Comparison of ENCODE assay signal across 1 cellular context in the genomic region with DNA sequence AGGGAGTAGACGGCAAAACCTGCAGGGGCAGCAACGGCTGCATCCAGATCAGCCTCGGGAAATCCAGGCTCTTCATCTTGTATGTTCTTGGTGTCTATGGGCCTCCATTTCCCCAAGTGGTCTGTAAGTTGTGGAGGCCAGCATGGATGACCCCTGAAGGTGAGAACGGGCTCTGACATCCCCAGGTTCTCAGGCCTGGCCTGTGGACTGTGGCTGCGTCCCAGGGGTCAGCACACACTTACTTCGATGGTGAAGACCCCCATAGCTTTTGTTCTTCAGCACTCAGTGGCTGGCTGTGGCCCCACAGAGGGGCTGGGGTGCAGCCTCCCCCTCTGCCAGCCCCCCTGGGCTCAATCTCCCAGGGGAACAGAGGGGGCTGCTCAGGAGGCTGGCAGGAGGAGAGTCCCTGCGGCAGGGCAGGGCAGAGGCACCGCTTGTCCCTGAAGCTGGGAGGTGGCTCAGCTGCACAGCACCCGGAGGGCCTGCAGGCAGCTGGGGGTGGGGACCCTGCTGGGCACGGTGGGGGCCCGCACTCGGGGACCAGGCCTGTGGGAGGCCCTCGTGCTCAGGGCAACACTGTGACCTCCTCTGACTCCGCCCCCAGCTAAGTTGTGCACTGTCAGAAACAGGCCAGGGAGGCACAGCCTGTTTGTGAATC.
TF ChIP-seq lines count a peak whose summit lies in the region.

No MANE protein-coding gene starts in this region.

TF ChIP-seq in HepG2, 621 proteins besides CTCF, POLR2A, EP300 and RAD21 (continued from another document and continues in another):
- TF ChIP-seq, protein P1, sequence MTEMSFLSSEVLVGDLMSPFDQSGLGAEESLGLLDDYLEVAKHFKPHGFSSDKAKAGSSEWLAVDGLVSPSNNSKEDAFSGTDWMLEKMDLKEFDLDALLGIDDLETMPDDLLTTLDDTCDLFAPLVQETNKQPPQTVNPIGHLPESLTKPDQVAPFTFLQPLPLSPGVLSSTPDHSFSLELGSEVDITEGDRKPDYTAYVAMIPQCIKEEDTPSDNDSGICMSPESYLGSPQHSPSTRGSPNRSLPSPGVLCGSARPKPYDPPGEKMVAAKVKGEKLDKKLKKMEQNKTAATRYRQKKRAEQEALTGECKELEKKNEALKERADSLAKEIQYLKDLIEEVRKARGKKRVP (CRISPR knock-in tag; IDR thresholded peaks at IDR 0.05) = no peak
- 0 out of 2 replicates have a peak, but pooled peaks have one; percentile 30 for TF ChIP-seq ZNF564 (CRISPR knock-in tag; IDR thresholded peaks at IDR 0.05)
- no peak for TF ChIP-seq KDM5A (IDR thresholded peaks at IDR 0.05; ENCODE audit: borderline replicate concordance, low read length)
- TF ChIP-seq ZNF143 (CRISPR knock-in tag; IDR thresholded peaks at IDR 0.05) = no peak
- TF ChIP-seq BRD4 (CRISPR knock-in tag; IDR thresholded peaks at IDR 0.05) = no peak
- TF ChIP-seq ZNF768 (CRISPR knock-in tag; IDR thresholded peaks at IDR 0.05) = peak; percentile 60; the same call in 1 of the 2 replicates
- no peak for TF ChIP-seq AKAP8 (CRISPR knock-in tag; IDR thresholded peaks at IDR 0.05)
- no peak for TF ChIP-seq NBN (conservative IDR thresholded peaks at IDR 0.05)
- TF ChIP-seq SMARCC2 (IDR thresholded peaks at IDR 0.05) = no peak
- TF ChIP-seq ZNF230 (CRISPR knock-in tag; IDR thresholded peaks at IDR 0.05) = no peak
- TF ChIP-seq, protein P2, sequence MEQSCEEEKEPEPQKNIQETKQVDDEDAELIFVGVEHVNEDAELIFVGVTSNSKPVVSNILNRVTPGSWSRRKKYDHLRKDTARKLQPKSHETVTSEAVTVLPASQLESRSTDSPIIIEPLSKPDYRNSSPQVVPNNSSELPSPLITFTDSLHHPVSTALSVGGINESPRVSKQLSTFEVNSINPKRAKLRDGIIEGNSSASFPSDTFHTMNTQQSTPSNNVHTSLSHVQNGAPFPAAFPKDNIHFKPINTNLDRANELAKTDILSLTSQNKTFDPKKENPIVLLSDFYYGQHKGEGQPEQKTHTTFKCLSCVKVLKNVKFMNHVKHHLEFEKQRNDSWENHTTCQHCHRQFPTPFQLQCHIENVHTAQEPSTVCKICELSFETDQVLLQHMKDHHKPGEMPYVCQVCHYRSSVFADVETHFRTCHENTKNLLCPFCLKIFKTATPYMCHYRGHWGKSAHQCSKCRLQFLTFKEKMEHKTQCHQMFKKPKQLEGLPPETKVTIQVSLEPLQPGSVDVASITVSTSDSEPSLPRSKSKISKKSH (CRISPR knock-in tag; IDR thresholded peaks at IDR 0.05; ENCODE audit: borderline replicate concordance) = no peak
- TF ChIP-seq HOXA9 (CRISPR knock-in tag; IDR thresholded peaks at IDR 0.05; ENCODE audit: borderline replicate concordance) = no peak
- no peak for TF ChIP-seq NFE2L2 (IDR thresholded peaks at IDR 0.05; ENCODE audit: low read length)
- TF ChIP-seq RORA (CRISPR knock-in tag; IDR thresholded peaks at IDR 0.05) = no peak
- no peak for TF ChIP-seq SMC3 (IDR thresholded peaks at IDR 0.05; ENCODE audit: low read length)
- TF ChIP-seq TMF1 (CRISPR knock-in tag; IDR thresholded peaks at IDR 0.05; ENCODE audit: low read depth) = no peak
- no peak for TF ChIP-seq HCFC1 (IDR thresholded peaks at IDR 0.05; ENCODE audit: low read depth, low read length)
- TF ChIP-seq NFRKB (IDR thresholded peaks at IDR 0.05) = no peak
- TF ChIP-seq MBD4 (IDR thresholded peaks at IDR 0.05; ENCODE audit: borderline replicate concordance, low read length) = no peak
- TF ChIP-seq ZNF513 (CRISPR knock-in tag; conservative IDR thresholded peaks at IDR 0.05) = no peak
- TF ChIP-seq ZNF543 (CRISPR knock-in tag; IDR thresholded peaks at IDR 0.05) = peak; percentile 92
- no peak for TF ChIP-seq ZNF790 (CRISPR knock-in tag; IDR thresholded peaks at IDR 0.05; ENCODE audit: borderline replicate concordance)
- TF ChIP-seq XRCC5 (optimal IDR thresholded peaks at IDR 0.05; ENCODE audit: low read length) = no peak
- TF ChIP-seq, protein P3, sequence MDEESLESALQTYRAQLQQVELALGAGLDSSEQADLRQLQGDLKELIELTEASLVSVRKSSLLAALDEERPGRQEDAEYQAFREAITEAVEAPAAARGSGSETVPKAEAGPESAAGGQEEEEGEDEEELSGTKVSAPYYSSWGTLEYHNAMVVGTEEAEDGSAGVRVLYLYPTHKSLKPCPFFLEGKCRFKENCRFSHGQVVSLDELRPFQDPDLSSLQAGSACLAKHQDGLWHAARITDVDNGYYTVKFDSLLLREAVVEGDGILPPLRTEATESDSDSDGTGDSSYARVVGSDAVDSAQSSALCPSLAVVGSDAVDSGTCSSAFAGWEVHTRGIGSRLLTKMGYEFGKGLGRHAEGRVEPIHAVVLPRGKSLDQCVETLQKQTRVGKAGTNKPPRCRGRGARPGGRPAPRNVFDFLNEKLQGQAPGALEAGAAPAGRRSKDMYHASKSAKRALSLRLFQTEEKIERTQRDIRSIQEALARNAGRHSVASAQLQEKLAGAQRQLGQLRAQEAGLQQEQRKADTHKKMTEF (CRISPR knock-in tag; IDR thresholded peaks at IDR 0.05) = no peak
- no peak for TF ChIP-seq POGK (CRISPR knock-in tag; conservative IDR thresholded peaks at IDR 0.05)
- no peak for TF ChIP-seq THAP11 (CRISPR knock-in tag; IDR thresholded peaks at IDR 0.05)
- TF ChIP-seq, protein P4, sequence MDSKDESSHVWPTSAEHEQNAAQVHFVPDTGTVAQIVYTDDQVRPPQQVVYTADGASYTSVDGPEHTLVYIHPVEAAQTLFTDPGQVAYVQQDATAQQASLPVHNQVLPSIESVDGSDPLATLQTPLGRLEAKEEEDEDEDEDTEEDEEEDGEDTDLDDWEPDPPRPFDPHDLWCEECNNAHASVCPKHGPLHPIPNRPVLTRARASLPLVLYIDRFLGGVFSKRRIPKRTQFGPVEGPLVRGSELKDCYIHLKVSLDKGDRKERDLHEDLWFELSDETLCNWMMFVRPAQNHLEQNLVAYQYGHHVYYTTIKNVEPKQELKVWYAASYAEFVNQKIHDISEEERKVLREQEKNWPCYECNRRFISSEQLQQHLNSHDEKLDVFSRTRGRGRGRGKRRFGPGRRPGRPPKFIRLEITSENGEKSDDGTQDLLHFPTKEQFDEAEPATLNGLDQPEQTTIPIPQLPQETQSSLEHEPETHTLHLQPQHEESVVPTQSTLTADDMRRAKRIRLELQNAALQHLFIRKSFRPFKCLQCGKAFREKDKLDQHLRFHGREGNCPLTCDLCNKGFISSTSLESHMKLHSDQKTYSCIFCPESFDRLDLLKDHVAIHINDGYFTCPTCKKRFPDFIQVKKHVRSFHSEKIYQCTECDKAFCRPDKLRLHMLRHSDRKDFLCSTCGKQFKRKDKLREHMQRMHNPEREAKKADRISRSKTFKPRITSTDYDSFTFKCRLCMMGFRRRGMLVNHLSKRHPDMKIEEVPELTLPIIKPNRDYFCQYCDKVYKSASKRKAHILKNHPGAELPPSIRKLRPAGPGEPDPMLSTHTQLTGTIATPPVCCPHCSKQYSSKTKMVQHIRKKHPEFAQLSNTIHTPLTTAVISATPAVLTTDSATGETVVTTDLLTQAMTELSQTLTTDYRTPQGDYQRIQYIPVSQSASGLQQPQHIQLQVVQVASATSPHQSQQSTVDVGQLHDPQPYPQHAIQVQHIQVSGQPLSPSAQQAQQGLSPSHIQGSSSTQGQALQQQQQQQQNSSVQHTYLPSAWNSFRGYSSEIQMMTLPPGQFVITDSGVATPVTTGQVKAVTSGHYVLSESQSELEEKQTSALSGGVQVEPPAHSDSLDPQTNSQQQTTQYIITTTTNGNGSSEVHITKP (CRISPR knock-in tag; IDR thresholded peaks at IDR 0.05; ENCODE audit: low read depth) = no peak
- no peak for TF ChIP-seq NCOA2 (CRISPR knock-in tag; IDR thresholded peaks at IDR 0.05)
- TF ChIP-seq, protein P5, sequence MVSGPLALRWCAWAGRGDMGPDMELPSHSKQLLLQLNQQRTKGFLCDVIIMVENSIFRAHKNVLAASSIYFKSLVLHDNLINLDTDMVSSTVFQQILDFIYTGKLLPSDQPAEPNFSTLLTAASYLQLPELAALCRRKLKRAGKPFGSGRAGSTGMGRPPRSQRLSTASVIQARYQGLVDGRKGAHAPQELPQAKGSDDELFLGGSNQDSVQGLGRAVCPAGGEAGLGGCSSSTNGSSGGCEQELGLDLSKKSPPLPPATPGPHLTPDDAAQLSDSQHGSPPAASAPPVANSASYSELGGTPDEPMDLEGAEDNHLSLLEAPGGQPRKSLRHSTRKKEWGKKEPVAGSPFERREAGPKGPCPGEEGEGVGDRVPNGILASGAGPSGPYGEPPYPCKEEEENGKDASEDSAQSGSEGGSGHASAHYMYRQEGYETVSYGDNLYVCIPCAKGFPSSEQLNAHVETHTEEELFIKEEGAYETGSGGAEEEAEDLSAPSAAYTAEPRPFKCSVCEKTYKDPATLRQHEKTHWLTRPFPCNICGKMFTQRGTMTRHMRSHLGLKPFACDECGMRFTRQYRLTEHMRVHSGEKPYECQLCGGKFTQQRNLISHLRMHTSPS (CRISPR knock-in tag; IDR thresholded peaks at IDR 0.05; ENCODE audit: low read depth) = no peak
- TF ChIP-seq, protein P6, sequence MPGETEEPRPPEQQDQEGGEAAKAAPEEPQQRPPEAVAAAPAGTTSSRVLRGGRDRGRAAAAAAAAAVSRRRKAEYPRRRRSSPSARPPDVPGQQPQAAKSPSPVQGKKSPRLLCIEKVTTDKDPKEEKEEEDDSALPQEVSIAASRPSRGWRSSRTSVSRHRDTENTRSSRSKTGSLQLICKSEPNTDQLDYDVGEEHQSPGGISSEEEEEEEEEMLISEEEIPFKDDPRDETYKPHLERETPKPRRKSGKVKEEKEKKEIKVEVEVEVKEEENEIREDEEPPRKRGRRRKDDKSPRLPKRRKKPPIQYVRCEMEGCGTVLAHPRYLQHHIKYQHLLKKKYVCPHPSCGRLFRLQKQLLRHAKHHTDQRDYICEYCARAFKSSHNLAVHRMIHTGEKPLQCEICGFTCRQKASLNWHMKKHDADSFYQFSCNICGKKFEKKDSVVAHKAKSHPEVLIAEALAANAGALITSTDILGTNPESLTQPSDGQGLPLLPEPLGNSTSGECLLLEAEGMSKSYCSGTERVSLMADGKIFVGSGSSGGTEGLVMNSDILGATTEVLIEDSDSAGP (CRISPR knock-in tag; IDR thresholded peaks at IDR 0.05; ENCODE audit: borderline replicate concordance) = peak; percentile 35; the same call in 1 of the 2 replicates
- no peak for TF ChIP-seq ZNF616 (CRISPR knock-in tag; IDR thresholded peaks at IDR 0.05; ENCODE audit: low read depth)
- 0 out of 2 replicates have a peak, but pooled peaks have one; percentile 27 for TF ChIP-seq ZNF333 (CRISPR knock-in tag; IDR thresholded peaks at IDR 0.05; ENCODE audit: borderline replicate concordance)
- TF ChIP-seq ATF1 (CRISPR knock-in tag; IDR thresholded peaks at IDR 0.05) = no peak
- no peak for TF ChIP-seq SRF (IDR thresholded peaks at IDR 0.05; ENCODE audit: low read depth, low read length)
- TF ChIP-seq NR2F2 (IDR thresholded peaks at IDR 0.05; ENCODE audit: borderline replicate concordance, low read depth) = no peak
- no peak for TF ChIP-seq HOXA5 (CRISPR knock-in tag; IDR thresholded peaks at IDR 0.05)
- TF ChIP-seq, protein P7, sequence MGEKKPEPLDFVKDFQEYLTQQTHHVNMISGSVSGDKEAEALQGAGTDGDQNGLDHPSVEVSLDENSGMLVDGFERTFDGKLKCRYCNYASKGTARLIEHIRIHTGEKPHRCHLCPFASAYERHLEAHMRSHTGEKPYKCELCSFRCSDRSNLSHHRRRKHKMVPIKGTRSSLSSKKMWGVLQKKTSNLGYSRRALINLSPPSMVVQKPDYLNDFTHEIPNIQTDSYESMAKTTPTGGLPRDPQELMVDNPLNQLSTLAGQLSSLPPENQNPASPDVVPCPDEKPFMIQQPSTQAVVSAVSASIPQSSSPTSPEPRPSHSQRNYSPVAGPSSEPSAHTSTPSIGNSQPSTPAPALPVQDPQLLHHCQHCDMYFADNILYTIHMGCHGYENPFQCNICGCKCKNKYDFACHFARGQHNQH (CRISPR knock-in tag; IDR thresholded peaks at IDR 0.05) = no peak
- TF ChIP-seq, protein P8, sequence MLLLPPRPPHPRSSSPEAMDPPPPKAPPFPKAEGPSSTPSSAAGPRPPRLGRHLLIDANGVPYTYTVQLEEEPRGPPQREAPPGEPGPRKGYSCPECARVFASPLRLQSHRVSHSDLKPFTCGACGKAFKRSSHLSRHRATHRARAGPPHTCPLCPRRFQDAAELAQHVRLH (CRISPR knock-in tag; IDR thresholded peaks at IDR 0.05; ENCODE audit: borderline replicate concordance, low read depth) = no peak
- TF ChIP-seq SOX13 (IDR thresholded peaks at IDR 0.05) = no peak
- no peak for TF ChIP-seq SOX13 (CRISPR knock-in tag; conservative IDR thresholded peaks at IDR 0.05 in 1 of 2, IDR thresholded peaks at IDR 0.05 in 1 of 2)
- TF ChIP-seq ZNF782 (CRISPR knock-in tag; IDR thresholded peaks at IDR 0.05; ENCODE audit: borderline replicate concordance) = no peak
- no peak for TF ChIP-seq ZNF558 (CRISPR knock-in tag; IDR thresholded peaks at IDR 0.05; ENCODE audit: borderline replicate concordance)
- no peak for TF ChIP-seq FIP1L1 (IDR thresholded peaks at IDR 0.05; ENCODE audit: borderline replicate concordance, insufficient read depth, low read depth, low read length)
- no peak for TF ChIP-seq ZNF720 (CRISPR knock-in tag; IDR thresholded peaks at IDR 0.05)
